Comparison of ENCODE assay signal across 8 cellular contexts in genomic region chr15:43132830-43133428, GRCh38. TPM values are rescaled to one million over a fixed set of nuclear protein-coding genes. Genes with fewer than 3 reads are reported as not detected.
DNase-seq lines count a peak whose midpoint lies in the region; TF ChIP-seq lines count a peak whose summit lies in the region.

No MANE protein-coding gene starts in this region.

- no peaks in the 10 kb centered on the region for H3K9me3 ChIP-seq in suprapubic skin

- peak overlapping the region; percentile 84 for H3K4me3 ChIP-seq in kidney epithelial cell (ENCODE audit: low read depth, low read length)
- H3K4me3 ChIP-seq in suprapubic skin, result peak overlapping the region; percentile 96

- TF ChIP-seq EP300 in suprapubic skin (IDR thresholded peaks at IDR 0.05), result no peak

- peaks cover 17% of the 10 kb centered on the region for H3K4me1 ChIP-seq in suprapubic skin

- no peaks in the 10 kb centered on the region for H3K36me3 ChIP-seq in kidney epithelial cell (ENCODE audit: control insufficient read depth, insufficient read depth, low read length)
- peaks cover 16% of the 10 kb centered on the region for H3K36me3 ChIP-seq in suprapubic skin

- TF ChIP-seq CTCF in kidney epithelial cell (IDR thresholded peaks at IDR 0.05; ENCODE audit: insufficient read depth, low read length, poor library complexity, severe bottlenecking), result no peak
- no peak for TF ChIP-seq CTCF in suprapubic skin (IDR thresholded peaks at IDR 0.05)

- in situ Hi-C loops in ACHN (cut with HindIII; ENCODE audit: low pct_ligation_motif_present, low pct_unique_long_range_greater_than_20kb, low sequenced_read_pairs), result no loop called here

- peak; percentile 10 to 22 for DNase-seq in SHP77 (lab: John Stamatoyannopoulos, UW)
- DNase-seq in SHP77 treated with DMSO at 0.1 percent for 48 hours (lab: John Stamatoyannopoulos, UW), result no peak
- no peak for DNase-seq in kidney epithelial cell (ENCODE audit: low read depth)
- peak in 1 of 2 donors; percentile 62 for DNase-seq in suprapubic skin (ENCODE audit: low spot score in 2 of 2)
- no peak for DNase-seq in HuH-7.5 (ENCODE audit: low spot score)
- DNase-seq in ACHN, result no peak
- DNase-seq in GM03348 (ENCODE audit: low spot score), result no peak

- 39% methylated on average over 19 of the region's 20 CpGs for WGBS in suprapubic skin

- TF ChIP-seq POLR2A in suprapubic skin (IDR thresholded peaks at IDR 0.05), result no peak

- H3K27me3 ChIP-seq in kidney epithelial cell (ENCODE audit: control insufficient read depth, insufficient read depth, low read length), result no peaks in the 10 kb centered on the region
- H3K27me3 ChIP-seq in suprapubic skin, result no peaks in the 10 kb centered on the region

- H3K27ac ChIP-seq in angular gyrus (ENCODE audit: low read depth, low read length) (peak overlapping the region; percentile 86), suprapubic skin (peak overlapping the region; percentile 87)

RNA-seq across cellular contexts. Expression of gene TMEM62, which starts 0.5 kb away (rescaled TPM):
- total RNA-seq in kidney epithelial cell (22.3 and 23.6 TPM in 2 replicates), suprapubic skin (10 to 100 TPM; 12.5 to 31.3 (median 20.3) TPM)

RNA-seq across cellular contexts. Expression of gene UBR1, which starts 27.1 kb away (rescaled TPM):
- total RNA-seq in kidney epithelial cell, result 16.9 and 19.0 TPM in 2 replicates
- total RNA-seq in suprapubic skin, result 10 to 100 TPM; 14.0 to 41.4 (median 19.2) TPM

RNA-seq across cellular contexts. Expression of gene CCNDBP1, which starts 52.3 kb away (rescaled TPM):
- 55.1 and 61.8 TPM in 2 replicates for total RNA-seq in kidney epithelial cell
- 10 to 100 TPM; 55.9 to 93.7 (median 81.2) TPM for total RNA-seq in suprapubic skin

Comparison
In these comparisons a context has a peak if more than half of its experiments do, and no peak if none do; other contexts are left out.
1. DNase-seq: peak in SHP77 (2 of 2); none in SHP77 treated with DMSO at 0.1 percent for 48 hours (single experiment), kidney epithelial cell (single experiment), HuH-7.5 (single experiment), ACHN (single experiment) and GM03348 (single experiment).